In the genomic region with DNA sequence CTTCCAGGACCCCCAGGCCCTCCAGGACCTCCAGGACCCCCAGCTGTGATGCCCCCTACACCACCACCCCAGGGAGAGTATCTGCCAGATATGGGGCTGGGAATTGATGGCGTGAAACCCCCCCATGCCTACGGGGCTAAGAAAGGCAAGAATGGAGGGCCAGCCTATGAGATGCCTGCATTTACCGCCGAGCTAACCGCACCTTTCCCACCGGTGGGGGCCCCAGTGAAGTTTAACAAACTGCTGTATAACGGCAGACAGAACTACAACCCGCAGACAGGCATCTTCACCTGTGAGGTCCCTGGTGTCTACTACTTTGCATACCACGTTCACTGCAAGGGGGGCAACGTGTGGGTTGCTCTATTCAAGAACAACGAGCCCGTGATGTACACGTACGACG, we compare ENCODE assay signal across 1 cellular context.
TF ChIP-seq lines count a peak whose summit lies in the region.

No MANE protein-coding gene starts in this region.

TF ChIP-seq in K562, 482 proteins besides CTCF, POLR2A, EP300 and RAD21 (continued from another document):
- TF ChIP-seq, protein P1, sequence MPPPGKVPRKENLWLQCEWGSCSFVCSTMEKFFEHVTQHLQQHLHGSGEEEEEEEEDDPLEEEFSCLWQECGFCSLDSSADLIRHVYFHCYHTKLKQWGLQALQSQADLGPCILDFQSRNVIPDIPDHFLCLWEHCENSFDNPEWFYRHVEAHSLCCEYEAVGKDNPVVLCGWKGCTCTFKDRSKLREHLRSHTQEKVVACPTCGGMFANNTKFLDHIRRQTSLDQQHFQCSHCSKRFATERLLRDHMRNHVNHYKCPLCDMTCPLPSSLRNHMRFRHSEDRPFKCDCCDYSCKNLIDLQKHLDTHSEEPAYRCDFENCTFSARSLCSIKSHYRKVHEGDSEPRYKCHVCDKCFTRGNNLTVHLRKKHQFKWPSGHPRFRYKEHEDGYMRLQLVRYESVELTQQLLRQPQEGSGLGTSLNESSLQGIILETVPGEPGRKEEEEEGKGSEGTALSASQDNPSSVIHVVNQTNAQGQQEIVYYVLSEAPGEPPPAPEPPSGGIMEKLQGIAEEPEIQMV (tag; conservative IDR thresholded peaks at IDR 0.05; ENCODE audit: low read depth) = no peak
- TF ChIP-seq NR2C2 (CRISPR knock-in tag; IDR thresholded peaks at IDR 0.05) = no peak
- TF ChIP-seq NR2C2 (tag; IDR thresholded peaks at IDR 0.05) = no peak
- no peak for TF ChIP-seq HDAC3 (IDR thresholded peaks at IDR 0.05; ENCODE audit: borderline replicate concordance, partially characterized antibody)
- TF ChIP-seq SETDB1 (IDR thresholded peaks at IDR 0.05; ENCODE audit: low read length) = no peak
